In the genomic region with DNA sequence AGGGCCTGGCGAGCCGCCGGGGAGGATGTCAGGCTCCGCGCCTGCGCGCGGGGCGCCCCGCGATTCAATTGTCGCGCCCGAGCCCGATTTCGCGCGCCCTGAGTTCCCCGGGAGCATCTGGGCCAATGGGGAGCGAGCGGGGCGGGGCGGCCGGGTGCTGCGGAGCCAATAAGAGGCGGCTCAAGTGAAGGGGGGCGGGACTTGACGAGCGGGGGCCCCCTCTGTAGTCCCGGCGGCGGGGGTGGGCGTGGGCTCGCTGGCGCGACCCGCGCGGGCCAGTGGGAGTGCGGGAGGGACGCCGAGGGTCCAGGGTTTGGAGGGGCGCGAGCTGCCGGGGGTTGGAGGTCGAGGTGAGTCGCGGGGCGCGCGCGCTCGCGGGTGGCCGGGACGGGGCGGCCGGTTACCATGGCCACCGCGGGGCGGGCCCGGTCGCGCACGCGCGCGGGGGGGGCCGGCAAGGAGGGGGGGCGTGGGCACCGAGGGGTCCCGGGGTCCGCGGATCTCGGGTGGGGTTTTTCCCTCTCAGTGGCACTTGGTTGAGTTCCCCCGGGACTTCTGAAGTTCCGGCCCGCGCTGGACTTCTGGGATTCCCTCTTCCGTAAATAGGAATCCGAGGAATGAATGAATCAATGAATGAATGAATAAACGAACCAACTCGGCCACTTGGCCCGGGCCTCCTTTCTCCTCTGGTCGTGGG, we compare ENCODE assay signal across 8 cellular contexts. TPM values are rescaled to one million over a fixed set of nuclear protein-coding genes. Genes with fewer than 3 reads are reported as not detected.
DNase-seq lines count a peak whose midpoint lies in the region; ATAC-seq, FAIRE-seq and TF ChIP-seq lines count a peak whose summit lies in the region.

No MANE protein-coding gene starts in this region.

- no peaks in the 10 kb centered on the region for H3K27me3 Mint-ChIP-seq in activated T-helper 1 cell treated with anti-CD3 and anti-CD28 coated beads, Interleukin-12 subunit alpha, Interleukin-12 subunit beta, Interleukin-2, Interleukin-4 antibody, amounts not matched to agents 30 ng/mL and 10 ng/mL and 1 ng/mL, durations not matched to agents 14 hours and 24 hours and 36 hours (ENCODE audit: insufficient read depth)
- H3K27me3 Mint-ChIP-seq in naive thymus-derived CD4-positive, alpha-beta T cell, result no peaks in the 10 kb centered on the region

- FAIRE-seq in D721Med (lab: Jason Lieb, UNC), result no peak

- no peaks in the 10 kb centered on the region for H4K20me1 ChIP-seq in fibroblast of lung (ENCODE audit: control insufficient read depth, extremely low read depth, insufficient read depth, low read length)

- H3K9me3 ChIP-seq in fibroblast of lung (ENCODE audit: control insufficient read depth, insufficient read depth, low read depth, low read length), result no peaks in the 10 kb centered on the region
- H3K9me3 ChIP-seq in naive thymus-derived CD4-positive, alpha-beta T cell (ENCODE audit: control insufficient read depth in 2 of 3, low read length in 3 of 3), result no peaks in the 10 kb centered on the region

- peak; percentile 71 for ATAC-seq in GM21825 (IDR thresholded peaks at IDR 0.05; ENCODE audit: unreplicated experiment)
- peak; percentile 95 for ATAC-seq in naive thymus-derived CD4-positive, alpha-beta T cell

- peaks cover 26% of the 10 kb centered on the region for H3K36me3 Mint-ChIP-seq in activated T-helper 1 cell treated with anti-CD3 and anti-CD28 coated beads, Interleukin-12 subunit alpha, Interleukin-12 subunit beta, Interleukin-2, Interleukin-4 antibody, amounts not matched to agents 30 ng/mL and 10 ng/mL and 1 ng/mL, durations not matched to agents 14 hours and 24 hours and 36 hours (ENCODE audit: low read depth)
- H3K36me3 Mint-ChIP-seq in naive thymus-derived CD4-positive, alpha-beta T cell, result peaks cover 3 to 16% (median 5%) of the 10 kb centered on the region in 5 donors

- peak overlapping the region; percentile 53 to 64 (median 53) for H3K4me3 ChIP-seq in fibroblast of lung (replicated peaks in 1 of 4; ENCODE audit: control extremely low read depth in 1 of 4, insufficient read depth in 1 of 4, low read depth in 3 of 4, low read length in 4 of 4)
- peak overlapping the region; percentile 61 for H3K4me3 ChIP-seq in naive thymus-derived CD4-positive, alpha-beta T cell (ENCODE audit: low read length)

- DNase-seq in D721Med (ENCODE audit: insufficient read length, low spot score) (peak; percentile 89), LoVo (ENCODE audit: low spot score) (peak; percentile 93), RKO (ENCODE audit: low spot score) (peak; percentile 94), fibroblast of lung (ENCODE audit: low read depth in 2 of 2) (peak; percentile 81 to 88)
- DNase-seq in activated T-helper 1 cell treated with anti-CD3 and anti-CD28 coated beads, Interleukin-12 subunit alpha, Interleukin-12 subunit beta, Interleukin-2, Interleukin-4 antibody, amounts not matched to agents 30 ng/mL and 10 ng/mL and 1 ng/mL, durations not matched to agents 14 hours and 24 hours and 36 hours (ENCODE audit: low spot score), result peak; percentile 92
- peak; percentile 88 to 96 (median 94) for DNase-seq in naive thymus-derived CD4-positive, alpha-beta T cell
- DNase-seq in stimulated activated CD8-positive, alpha-beta memory T cell treated with anti-CD3 and anti-CD28 coated beads, Interleukin-7, amount 100 ng/mL, for 48 hours (ENCODE audit: extremely low read depth in 1 of 2, low read depth in 1 of 2), result peak; percentile 85 to 93

- peak overlapping the region; percentile 84 for H3K27ac Mint-ChIP-seq in activated T-helper 1 cell treated with anti-CD3 and anti-CD28 coated beads, Interleukin-12 subunit alpha, Interleukin-12 subunit beta, Interleukin-2, Interleukin-4 antibody, amounts not matched to agents 30 ng/mL and 10 ng/mL and 1 ng/mL, durations not matched to agents 14 hours and 24 hours and 36 hours
- H3K27ac Mint-ChIP-seq in naive thymus-derived CD4-positive, alpha-beta T cell, result peak overlapping the region in 4 of 9 donors; percentile 86 to 99 (median 89)

- peak overlapping the region; percentile 89 for H3K4me3 Mint-ChIP-seq in activated T-helper 1 cell treated with anti-CD3 and anti-CD28 coated beads, Interleukin-12 subunit alpha, Interleukin-12 subunit beta, Interleukin-2, Interleukin-4 antibody, amounts not matched to agents 30 ng/mL and 10 ng/mL and 1 ng/mL, durations not matched to agents 14 hours and 24 hours and 36 hours
- peak overlapping the region; percentile 93 to 100 (median 99) for H3K4me3 Mint-ChIP-seq in naive thymus-derived CD4-positive, alpha-beta T cell

- no peaks in the 10 kb centered on the region for H3K27me3 ChIP-seq in fibroblast of lung (ENCODE audit: control insufficient read depth, insufficient read depth, low read length)
- H3K27me3 ChIP-seq in naive thymus-derived CD4-positive, alpha-beta T cell (ENCODE audit: control insufficient read depth in 2 of 2, insufficient read depth in 2 of 2, low read length in 2 of 2), result no peaks in the 10 kb centered on the region

- H3K9me3 Mint-ChIP-seq in activated T-helper 1 cell treated with anti-CD3 and anti-CD28 coated beads, Interleukin-12 subunit alpha, Interleukin-12 subunit beta, Interleukin-2, Interleukin-4 antibody, amounts not matched to agents 30 ng/mL and 10 ng/mL and 1 ng/mL, durations not matched to agents 14 hours and 24 hours and 36 hours, result no peaks in the 10 kb centered on the region
- no peaks in the 10 kb centered on the region for H3K9me3 Mint-ChIP-seq in naive thymus-derived CD4-positive, alpha-beta T cell

- CTCF ChIA-PET in naive thymus-derived CD4-positive, alpha-beta T cell (lab: Charles Lee), result interaction anchor here (3.1 to 4.6 kb wide), 2 partner anchors 38 to 100 kb away, joined by 24 to 51 read pairs; no protein-coding TSS in a partner anchor

- no peak for TF ChIP-seq CTCF in D721Med (IDR thresholded peaks at IDR 0.05; ENCODE audit: insufficient read depth, missing control alignments)
- no peak for TF ChIP-seq CTCF in fibroblast of lung (conservative IDR thresholded peaks at IDR 0.05 in 1 of 2, IDR thresholded peaks at IDR 0.05 in 1 of 2; ENCODE audit: low read depth in 1 of 2, low read length in 2 of 2)

- intact Hi-C loops in activated T-helper 1 cell treated with anti-CD3 and anti-CD28 coated beads, Interleukin-12 subunit alpha, Interleukin-12 subunit beta, Interleukin-2, Interleukin-4 antibody, amounts not matched to agents 30 ng/mL and 10 ng/mL and 1 ng/mL, durations not matched to agents 14 hours and 24 hours and 36 hours (cut with micrococcal nuclease), result loop anchor here (1.0 to 5.0 kb wide), 3 partner anchors 43 to 188 kb away; partner anchors contain the start of genes DPP9 and PLIN3
- intact Hi-C loops in naive thymus-derived CD4-positive, alpha-beta T cell (cut with micrococcal nuclease), result loop anchor here (1.0 to 5.0 kb wide), 5 partner anchors 58 to 508 kb away; partner anchors contain the start of genes FEM1A (in 2 of the 2), CHAF1A (in 1 of the 2) and SH3GL1 (in 1 of the 2)

- H3K4me2 ChIP-seq in fibroblast of lung (ENCODE audit: extremely low read depth, insufficient read depth, low read length), result peak overlapping the region; percentile 100

- peak overlapping the region; percentile 78 for H3K9ac ChIP-seq in fibroblast of lung (ENCODE audit: insufficient read depth, low read length)

- H2AFZ ChIP-seq in fibroblast of lung (ENCODE audit: low read length), result no peak overlapping the region

- H3K79me2 ChIP-seq in fibroblast of lung (ENCODE audit: control insufficient read depth, insufficient read depth, low read length), result peaks cover 40% of the 10 kb centered on the region

- peaks cover 11% of the 10 kb centered on the region for H3K36me3 ChIP-seq in fibroblast of lung (ENCODE audit: control insufficient read depth, insufficient read depth, low read length)
- H3K36me3 ChIP-seq in naive thymus-derived CD4-positive, alpha-beta T cell (ENCODE audit: control insufficient read depth in 2 of 3, insufficient read depth in 3 of 3, low read length in 3 of 3), result peaks cover 0 to 15% (median 0%) of the 10 kb centered on the region in 3 experiments

- H3K27ac ChIP-seq in fibroblast of lung (ENCODE audit: insufficient read depth, low read length), result peak overlapping the region; percentile 90
- H3K27ac ChIP-seq in naive thymus-derived CD4-positive, alpha-beta T cell (ENCODE audit: low read depth, low read length), result peak overlapping the region; percentile 67

- H3K4me1 ChIP-seq in fibroblast of lung (ENCODE audit: control insufficient read depth, extremely low read depth, insufficient read depth, low read length), result peaks cover 25% of the 10 kb centered on the region
- peaks cover 48 to 54% of the 10 kb centered on the region in 2 donors for H3K4me1 ChIP-seq in naive thymus-derived CD4-positive, alpha-beta T cell (ENCODE audit: control insufficient read depth in 2 of 2, insufficient read depth in 2 of 2, low read length in 2 of 2)

- POLR2A ChIA-PET in naive thymus-derived CD4-positive, alpha-beta T cell (lab: Charles Lee), result interaction anchor here (2.5 kb wide), 1 partner anchor 58 kb away, joined by 8 read pairs; the partner anchor contains the start of gene KDM4B

- H3K4me1 Mint-ChIP-seq in activated T-helper 1 cell treated with anti-CD3 and anti-CD28 coated beads, Interleukin-12 subunit alpha, Interleukin-12 subunit beta, Interleukin-2, Interleukin-4 antibody, amounts not matched to agents 30 ng/mL and 10 ng/mL and 1 ng/mL, durations not matched to agents 14 hours and 24 hours and 36 hours (ENCODE audit: low read depth), result peaks cover 36% of the 10 kb centered on the region
- H3K4me1 Mint-ChIP-seq in naive thymus-derived CD4-positive, alpha-beta T cell, result peaks cover 44 to 74% (median 58%) of the 10 kb centered on the region in 7 donors

RNA-seq across cellular contexts. Expression of gene UHRF1, which starts 0.7 kb away (rescaled TPM):
- 142 and 143 TPM in 2 replicates for total RNA-seq in activated T-helper 1 cell treated with anti-CD3 and anti-CD28 coated beads, Interleukin-12 subunit alpha, Interleukin-12 subunit beta, Interleukin-2, Interleukin-4 antibody, amounts not matched to agents 30 ng/mL and 10 ng/mL and 1 ng/mL, durations not matched to agents 14 hours and 24 hours and 36 hours
- total RNA-seq in fibroblast of lung, result 4.9 and 11.6 TPM in 2 replicates
- 15.0 and 35.5 TPM in 2 replicates for polyA plus RNA-seq in fibroblast of lung
- polyA plus RNA-seq in fibroblast of lung (2012), result 20.3 and 46.8 TPM in 2 replicates
- polyA minus RNA-seq in fibroblast of lung (ENCODE audit: low replicate concordance), result 14.1 and 36.9 TPM in 2 replicates
- 10 to 100 TPM in 1 of 5 experiments, 1 to 10 TPM in 1, under 1 TPM in 3; 0.08 to 94.0 (median 0.24) TPM for total RNA-seq in naive thymus-derived CD4-positive, alpha-beta T cell
- polyA plus RNA-seq in naive thymus-derived CD4-positive, alpha-beta T cell, result under 1 TPM; 0.06 to 0.07 TPM

RNA-seq across cellular contexts. Expression of gene ARRDC5, which starts 7.3 kb away (rescaled TPM):
- 0.29 and 0.57 TPM in 2 replicates for total RNA-seq in activated T-helper 1 cell treated with anti-CD3 and anti-CD28 coated beads, Interleukin-12 subunit alpha, Interleukin-12 subunit beta, Interleukin-2, Interleukin-4 antibody, amounts not matched to agents 30 ng/mL and 10 ng/mL and 1 ng/mL, durations not matched to agents 14 hours and 24 hours and 36 hours
- total RNA-seq in fibroblast of lung, result not detected in 2 replicates
- polyA plus RNA-seq in fibroblast of lung, result not detected in 2 replicates
- polyA plus RNA-seq in fibroblast of lung (2012), result not detected in 2 replicates
- not detected in 2 replicates for polyA minus RNA-seq in fibroblast of lung (ENCODE audit: low replicate concordance)
- 10 to 100 TPM in 3 of 5 experiments, 1 to 10 TPM in 2; 2.7 to 28.6 (median 13.6) TPM for total RNA-seq in naive thymus-derived CD4-positive, alpha-beta T cell
- polyA plus RNA-seq in naive thymus-derived CD4-positive, alpha-beta T cell, result 1 to 10 TPM; 3.3 to 4.3 TPM

RNA-seq across cellular contexts. Expression of gene PLIN3, which starts 42.6 kb away (rescaled TPM):
- total RNA-seq in activated T-helper 1 cell treated with anti-CD3 and anti-CD28 coated beads, Interleukin-12 subunit alpha, Interleukin-12 subunit beta, Interleukin-2, Interleukin-4 antibody, amounts not matched to agents 30 ng/mL and 10 ng/mL and 1 ng/mL, durations not matched to agents 14 hours and 24 hours and 36 hours, result 33.1 and 33.2 TPM in 2 replicates
- 157 and 191 TPM in 2 replicates for total RNA-seq in fibroblast of lung
- polyA plus RNA-seq in fibroblast of lung, result 133 and 151 TPM in 2 replicates
- polyA plus RNA-seq in fibroblast of lung (2012), result 212 and 248 TPM in 2 replicates
- 81.0 and 94.5 TPM in 2 replicates for polyA minus RNA-seq in fibroblast of lung (ENCODE audit: low replicate concordance)
- 10 to 100 TPM; 12.8 to 38.2 (median 32.0) TPM for total RNA-seq in naive thymus-derived CD4-positive, alpha-beta T cell
- 10 to 100 TPM; 22.1 to 33.1 TPM for polyA plus RNA-seq in naive thymus-derived CD4-positive, alpha-beta T cell

RNA-seq across cellular contexts. Expression of gene KDM4B, which starts 58.9 kb away (rescaled TPM):
- total RNA-seq in activated T-helper 1 cell treated with anti-CD3 and anti-CD28 coated beads, Interleukin-12 subunit alpha, Interleukin-12 subunit beta, Interleukin-2, Interleukin-4 antibody, amounts not matched to agents 30 ng/mL and 10 ng/mL and 1 ng/mL, durations not matched to agents 14 hours and 24 hours and 36 hours, result 38.9 and 45.0 TPM in 2 replicates
- 11.8 and 14.4 TPM in 2 replicates for total RNA-seq in fibroblast of lung
- 4.5 and 6.4 TPM in 2 replicates for polyA plus RNA-seq in fibroblast of lung
- 10.5 and 13.1 TPM in 2 replicates for polyA plus RNA-seq in fibroblast of lung (2012)
- 16.2 and 35.0 TPM in 2 replicates for polyA minus RNA-seq in fibroblast of lung (ENCODE audit: low replicate concordance)
- total RNA-seq in naive thymus-derived CD4-positive, alpha-beta T cell, result 10 to 100 TPM; 45.8 to 78.0 (median 65.8) TPM
- polyA plus RNA-seq in naive thymus-derived CD4-positive, alpha-beta T cell, result 10 to 100 TPM in 1 of 2 donors, 1 to 10 TPM in 1; 8.1 to 15.6 TPM

Comparison
In these comparisons a context has a peak if more than half of its experiments do, and no peak if none do; other contexts are left out.
1. Peak in every context shown above with its lines: DNase-seq, ATAC-seq, H3K4me3 ChIP-seq and H3K27ac ChIP-seq.